ENCODE assay signal across 26 cellular contexts in genomic region chr2:124975658-124976057, GRCh38.
"Had no signal": no experiment of that assay in that cellular context is flagged by ENCODE, and none has a peak within 500 bp of the region (broad histone marks: within the 10 kb centered on the region; RNA-seq: fewer than 3 reads in every experiment).

No MANE protein-coding gene starts in this region.

- H3K4me3 Mint-ChIP-seq: activated CD4-positive, alpha-beta memory T cell treated with anti-CD3 and anti-CD28 coated beads, Interleukin-2, amount 10 ng/mL, durations not matched to agents 7 days and 5 days; activated CD4-positive, alpha-beta T cell treated with anti-CD3 and anti-CD28 coated beads, Interleukin-2, amount 10 ng/mL, durations not matched to agents 7 days and 5 days; activated naive CD8-positive, alpha-beta T cell; activated T-cell treated with anti-CD3 and anti-CD28 coated beads, Interleukin-2, amount 50 U/mL, for 24 hours; activated T-cell treated with anti-CD3 and anti-CD28 coated beads, Interleukin-2, amount 50 U/mL, for 72 hours; brain had no signal

- H3K27me3 Mint-ChIP-seq: activated CD4-positive, alpha-beta memory T cell treated with anti-CD3 and anti-CD28 coated beads, Interleukin-2, amount 10 ng/mL, durations not matched to agents 7 days and 5 days; activated CD4-positive, alpha-beta T cell treated with anti-CD3 and anti-CD28 coated beads, Interleukin-2, amount 10 ng/mL, durations not matched to agents 7 days and 5 days; activated naive CD8-positive, alpha-beta T cell; activated T-cell treated with anti-CD3 and anti-CD28 coated beads, Interleukin-2, amount 50 U/mL, for 24 hours had no signal

- H3K9me3 Mint-ChIP-seq: activated CD4-positive, alpha-beta T cell treated with anti-CD3 and anti-CD28 coated beads, Interleukin-2, amount 10 ng/mL, durations not matched to agents 7 days and 5 days; brain had no signal

- H3K4me3 ChIP-seq: breast epithelium, cardiac muscle cell, colonic mucosa, esophagus squamous epithelium, gastroesophageal sphincter had no signal

- ATAC-seq: activated T-cell treated with anti-CD3 and anti-CD28 coated beads, Interleukin-2, amount 50 U/mL, for 72 hours; gastroesophageal sphincter had no signal

- H3K27me3 ChIP-seq: breast epithelium, cardiac muscle cell, colonic mucosa, esophagus squamous epithelium, gastroesophageal sphincter had no signal

- H3K27ac ChIP-seq: breast epithelium, cardiac muscle cell, colonic mucosa, epithelial cell of prostate, esophagus squamous epithelium, gastroesophageal sphincter had no signal

- H3K27ac Mint-ChIP-seq: activated CD4-positive, alpha-beta memory T cell treated with anti-CD3 and anti-CD28 coated beads, Interleukin-2, amount 10 ng/mL, durations not matched to agents 7 days and 5 days; activated CD4-positive, alpha-beta T cell treated with anti-CD3 and anti-CD28 coated beads, Interleukin-2, amount 10 ng/mL, durations not matched to agents 7 days and 5 days; activated naive CD8-positive, alpha-beta T cell; activated T-cell treated with anti-CD3 and anti-CD28 coated beads, Interleukin-2, amount 50 U/mL, for 24 hours; activated T-cell treated with anti-CD3 and anti-CD28 coated beads, Interleukin-2, amount 50 U/mL, for 72 hours; brain had no signal

- DNase-seq: activated CD4-positive, alpha-beta memory T cell treated with anti-CD3 and anti-CD28 coated beads, Interleukin-2, amount 10 ng/mL, durations not matched to agents 7 days and 5 days; activated CD4-positive, alpha-beta T cell treated with anti-CD3 and anti-CD28 coated beads for 1 hour; activated CD4-positive, alpha-beta T cell treated with anti-CD3 and anti-CD28 coated beads for 4 hours; activated CD4-positive, alpha-beta T cell treated with anti-CD3 and anti-CD28 coated beads, Interleukin-2, amount 10 ng/mL, durations not matched to agents 7 days and 5 days; activated CD4-positive, alpha-beta T cell treated with anti-CD3 and anti-CD28 coated beads, Interleukin-2, amount 50 U/mL, for 4 hours; activated CD8-positive, alpha-beta memory T cell treated with anti-CD3 and anti-CD28 coated beads, Interleukin-2, amount 50 U/mL, for 48 hours; activated gamma-delta T cell treated with Interleukin-2 at 50 U/mL for 16 hours; activated naive CD4-positive, alpha-beta T cell treated with anti-CD3 and anti-CD28 coated beads, Interleukin-2, amount 50 U/mL, for 16 hours; activated naive CD4-positive, alpha-beta T cell treated with Interleukin-2 at 50 U/mL for 16 hours; activated T-cell treated with anti-CD3 and anti-CD28 coated beads for 4 hours; activated T-cell treated with anti-CD3 and anti-CD28 coated beads, Interleukin-2, amount 50 U/mL, for 24 hours; activated T-cell treated with anti-CD3 and anti-CD28 coated beads, Interleukin-2, amount 50 U/mL, for 72 hours; amygdala; aorta; central memory CD4-positive, alpha-beta T cell; cerebellar nuclear complex; colonic mucosa; effector CD8-positive, alpha-beta T cell; esophagus squamous epithelium; T-helper 2 cell had no signal

- H3K36me3 Mint-ChIP-seq: activated naive CD8-positive, alpha-beta T cell; brain had no signal

- H3K4me1 ChIP-seq: breast epithelium, colonic mucosa, esophagus squamous epithelium had no signal

- H3K4me1 Mint-ChIP-seq: activated CD4-positive, alpha-beta memory T cell treated with anti-CD3 and anti-CD28 coated beads, Interleukin-2, amount 10 ng/mL, durations not matched to agents 7 days and 5 days; activated CD4-positive, alpha-beta T cell treated with anti-CD3 and anti-CD28 coated beads, Interleukin-2, amount 10 ng/mL, durations not matched to agents 7 days and 5 days; brain had no signal

- H3K9me3 ChIP-seq: breast epithelium, colonic mucosa, esophagus squamous epithelium, gastroesophageal sphincter had no signal

- H3K36me3 ChIP-seq: breast epithelium, cardiac muscle cell, colonic mucosa, esophagus squamous epithelium, gastroesophageal sphincter had no signal
